ENCODE assay signal across 7 cellular contexts in genomic region chr10:133307776-133308430, GRCh38. TPM values are rescaled to one million over a fixed set of nuclear protein-coding genes. Genes with fewer than 3 reads are reported as not detected.
DNase-seq lines count a peak whose midpoint lies in the region; ATAC-seq and TF ChIP-seq lines count a peak whose summit lies in the region.

No MANE protein-coding gene starts in this region.

- no peaks in the 10 kb centered on the region for H3K4me1 ChIP-seq in colonic mucosa

- intact Hi-C loops in colonic mucosa (cut with DNase I), result loop anchor here (5.0 kb wide), 1 partner anchor 46 kb away; no protein-coding TSS in a partner anchor
- intact Hi-C loops in lower leg skin (cut with DNase I; ENCODE audit: low total_unique reads), result no loop called here

- no peaks in the 10 kb centered on the region for H3K9me3 ChIP-seq in colonic mucosa

- no peaks in the 10 kb centered on the region for H3K36me3 ChIP-seq in colonic mucosa

- WGBS in lower leg skin, 2 donors, result 1 to 3% methylated on average over 25 of the region's 25 CpGs

- DNase-seq in NCI-H2029 (lab: John Stamatoyannopoulos, UW) (peak; percentile 39), colonic mucosa (peak; percentile 93), lower leg skin (ENCODE audit: low spot score in 2 of 2) (peak; percentile 71 to 95)
- DNase-seq in activated CD4-positive, CD25-positive, alpha-beta regulatory T cell treated with anti-CD3 and anti-CD28 coated beads, Interleukin-2, amount 50 U/mL, for 72 hours, result peak; percentile 80
- DNase-seq in stimulated activated CD4-positive, alpha-beta T cell treated with anti-CD3 and anti-CD28 coated beads, TNF-alpha, amount 100 ng/mL, for 48 hours (ENCODE audit: low read depth in 3 of 3), result peak; percentile 70 to 82 (median 78)

- H3K27me3 ChIP-seq in colonic mucosa, result no peaks in the 10 kb centered on the region

- H3K27ac ChIP-seq in colonic mucosa, result peak overlapping the region; percentile 97

- peak; percentile 43 for ATAC-seq in HG02642 (IDR thresholded peaks at IDR 0.05; ENCODE audit: poor library complexity, unreplicated experiment)

- H3K4me3 ChIP-seq in colonic mucosa, result peak overlapping the region; percentile 95
- H3K4me3 ChIP-seq in lower leg skin (ENCODE audit: low read depth, poor library complexity, severe bottlenecking), result peak overlapping the region; percentile 88

- no peak for TF ChIP-seq POLR2A in lower leg skin (IDR thresholded peaks at IDR 0.05)

- H3K9ac ChIP-seq in colonic mucosa (ENCODE audit: low read depth in 2 of 2, low read length in 2 of 2), result peak overlapping the region; percentile 96 to 99

- peak; percentile 91 for TF ChIP-seq CTCF in GM12873 (IDR thresholded peaks at IDR 0.05; ENCODE audit: insufficient read depth, low read depth, low read length, missing control alignments)
- TF ChIP-seq CTCF in colonic mucosa (IDR thresholded peaks at IDR 0.05), result peak; percentile 51
- no peak for TF ChIP-seq CTCF in lower leg skin (IDR thresholded peaks at IDR 0.05)

RNA-seq across cellular contexts. Expression of gene TUBGCP2, which starts 0.8 kb away (rescaled TPM):
- 10 to 100 TPM; 64.7 to 67.5 TPM for total RNA-seq in colonic mucosa
- total RNA-seq in lower leg skin, result 10 to 100 TPM; 41.1 to 75.7 (median 43.5) TPM

RNA-seq across cellular contexts. Expression of gene ZNF511, which starts 0.8 kb away (rescaled TPM):
- 10 to 100 TPM; 53.9 to 78.2 TPM for total RNA-seq in colonic mucosa
- total RNA-seq in lower leg skin, result 10 to 100 TPM; 15.8 to 30.3 (median 22.0) TPM

RNA-seq across cellular contexts. Expression of gene CALY, which starts 28.8 kb away (rescaled TPM):
- total RNA-seq in colonic mucosa (1 to 10 TPM in 1 of 2 donors, not detected in 1; 1.6 TPM), lower leg skin (not detected)

RNA-seq across cellular contexts. Expression of gene ADAM8, which starts 31.2 kb away (rescaled TPM):
- total RNA-seq in colonic mucosa, result 1 to 10 TPM; 3.7 to 5.7 TPM
- total RNA-seq in lower leg skin, result 1 to 10 TPM; 3.3 to 5.9 (median 4.6) TPM

RNA-seq across cellular contexts. Expression of gene PRAP1, which starts 39.3 kb away (rescaled TPM):
- total RNA-seq in colonic mucosa (10 to 100 TPM; 15.0 to 99.3 TPM), lower leg skin (not detected)

Comparison
In these comparisons a context has a peak if more than half of its experiments do, and no peak if none do; other contexts are left out.
1. Peak in every context shown above with its lines: DNase-seq, ATAC-seq, H3K4me3 ChIP-seq and H3K27ac ChIP-seq.
2. CTCF ChIP-seq: peak in GM12873 (single experiment) and colonic mucosa (single experiment); none in lower leg skin (0 of 3).
3. DNase-seq: peak in every context shown above with its lines; median percentile 93 in colonic mucosa; 83 in lower leg skin; 80 in activated CD4-positive, CD25-positive, alpha-beta regulatory T cell treated with anti-CD3 and anti-CD28 coated beads, Interleukin-2, amount 50 U/mL, for 72 hours; 78 in stimulated activated CD4-positive, alpha-beta T cell treated with anti-CD3 and anti-CD28 coated beads, TNF-alpha, amount 100 ng/mL, for 48 hours; 39 in NCI-H2029.